Comparison of ENCODE assay signal across 10 cellular contexts in the genomic region with DNA sequence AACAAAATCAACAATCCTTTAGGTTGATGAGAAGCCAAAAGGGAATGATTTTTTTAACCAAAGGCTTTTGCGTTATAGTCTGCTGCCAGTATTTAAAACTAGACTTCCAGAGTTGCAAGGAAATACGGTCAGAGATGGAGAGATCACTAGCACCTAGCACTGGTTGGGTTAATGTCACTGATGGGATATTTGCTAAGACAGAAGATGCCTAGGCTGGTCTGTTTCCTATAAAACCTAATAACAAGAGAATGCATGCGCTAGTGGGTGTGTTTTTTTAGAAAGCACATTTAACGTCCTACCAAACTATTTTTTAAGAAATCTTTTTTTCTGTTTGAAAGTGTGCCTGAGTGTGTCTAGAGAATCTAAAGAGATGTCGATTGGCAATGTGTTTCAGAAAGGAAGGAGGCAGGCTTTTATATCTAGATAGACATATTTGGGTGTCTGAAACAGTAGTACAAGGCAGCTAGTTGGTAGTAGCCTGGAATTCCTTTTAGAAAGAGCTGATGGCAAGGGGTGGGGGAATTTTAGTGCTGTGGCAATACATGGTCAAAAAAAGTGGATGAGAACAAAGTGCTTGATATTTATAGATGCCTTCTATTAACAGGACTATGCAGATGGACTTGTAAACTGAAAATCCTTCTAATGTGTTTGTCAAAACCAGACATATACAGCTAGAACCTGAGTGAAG. TPM values are rescaled to one million over a fixed set of nuclear protein-coding genes. Genes with fewer than 3 reads are reported as not detected.
DNase-seq lines count a peak whose midpoint lies in the region; ATAC-seq, FAIRE-seq and TF ChIP-seq lines count a peak whose summit lies in the region.
"Had no signal": no experiment of that assay in that cellular context is flagged by ENCODE, and none has a peak within 500 bp of the region (broad histone marks: within the 10 kb centered on the region; RNA-seq: fewer than 3 reads in every experiment).

No MANE protein-coding gene starts in this region.

- 30 to 46% methylated on average over 5 of the region's 5 CpGs for WGBS in upper lobe of left lung, 2 donors
- 47 to 63% methylated on average over 5 of the region's 5 CpGs for WGBS in pancreas, 2 donors

- peaks cover 46% of the 10 kb centered on the region for H3K4me1 Mint-ChIP-seq in mesothelial cell of epicardium
- H3K4me1 Mint-ChIP-seq in activated CD4-positive, alpha-beta T cell treated with anti-CD3 and anti-CD28 coated beads, Interleukin-2, amount 10 ng/mL, durations not matched to agents 24 days and 14 days, result peaks cover 2% of the 10 kb centered on the region

- H3K9me3 Mint-ChIP-seq in mesothelial cell of epicardium, result no peaks in the 10 kb centered on the region
- H3K9me3 Mint-ChIP-seq in activated CD4-positive, alpha-beta T cell treated with anti-CD3 and anti-CD28 coated beads, Interleukin-2, amount 10 ng/mL, durations not matched to agents 24 days and 14 days, result no peaks in the 10 kb centered on the region

- intact Hi-C loops in activated CD4-positive, alpha-beta T cell treated with anti-CD3 and anti-CD28 coated beads, Interleukin-2, amount 10 ng/mL, durations not matched to agents 24 days and 14 days (cut with micrococcal nuclease), result no loop called here
- intact Hi-C loops in pancreas (cut with DNase I), result no loop called here

- peaks cover 8 to 22% (median 19%) of the 10 kb centered on the region in 4 donors for H3K4me1 ChIP-seq in upper lobe of left lung
- H3K4me1 ChIP-seq in pancreas, result no peaks in the 10 kb centered on the region

- DNase-seq in RKO (ENCODE audit: low spot score) (peak; percentile 13), epithelial cell of proximal tubule (ENCODE audit: low read depth) (no peak), mesothelial cell of epicardium (ENCODE audit: low spot score in 2 of 2, unreplicated experiment in 2 of 2) (no peak), upper lobe of left lung (no peak), HuH-7.5 (ENCODE audit: low spot score) (no peak), pancreas (no peak)
- no peak for DNase-seq in activated CD4-positive, alpha-beta T cell treated with anti-CD3 and anti-CD28 coated beads, Interleukin-2, amount 10 ng/mL, durations not matched to agents 24 days and 14 days
- DNase-seq in NK-92 treated with Interleukin-12 subunit alpha and Interleukin-12 subunit beta, amount 100 ng/mL, for 24 hours (lab: John Stamatoyannopoulos, UW), result no peak
- DNase-seq: activated CD4-positive, CD25-positive, alpha-beta regulatory T cell; NCI-H1930 had no signal

- no peaks in the 10 kb centered on the region for H3K9me3 ChIP-seq in upper lobe of left lung
- no peaks in the 10 kb centered on the region for H3K9me3 ChIP-seq in pancreas

- TF ChIP-seq CTCF in epithelial cell of proximal tubule (conservative IDR thresholded peaks at IDR 0.05; ENCODE audit: low read depth, low read length) (no peak), mesothelial cell of epicardium (IDR thresholded peaks at IDR 0.05; ENCODE audit: unreplicated experiment) (no peak), upper lobe of left lung (IDR thresholded peaks at IDR 0.05) (no peak), pancreas (IDR thresholded peaks at IDR 0.05) (no peak)

- H3K4me3 ChIP-seq in epithelial cell of proximal tubule (ENCODE audit: low read depth, low read length) (peak overlapping the region; percentile 55), upper lobe of left lung (peak overlapping the region; percentile 38 to 56 (median 52)), pancreas (peak overlapping the region in 2 of 4 donors; percentile 20 to 22)

- no peaks in the 10 kb centered on the region for H3K27me3 Mint-ChIP-seq in mesothelial cell of epicardium (ENCODE audit: low read depth)
- H3K27me3 Mint-ChIP-seq in activated CD4-positive, alpha-beta T cell treated with anti-CD3 and anti-CD28 coated beads, Interleukin-2, amount 10 ng/mL, durations not matched to agents 24 days and 14 days, result no peaks in the 10 kb centered on the region

- TF ChIP-seq POLR2A in upper lobe of left lung (IDR thresholded peaks at IDR 0.05), result no peak

- no peak for FAIRE-seq in pancreas (lab: Jason Lieb, UNC)

- peak overlapping the region; percentile 89 for H3K4me3 Mint-ChIP-seq in mesothelial cell of epicardium
- no peak overlapping the region for H3K4me3 Mint-ChIP-seq in activated CD4-positive, alpha-beta T cell treated with anti-CD3 and anti-CD28 coated beads, Interleukin-2, amount 10 ng/mL, durations not matched to agents 24 days and 14 days

- TF ChIP-seq EP300 in upper lobe of left lung (IDR thresholded peaks at IDR 0.05), result no peak

- H3K36me3 ChIP-seq in upper lobe of left lung (peaks cover 0 to 3% (median 0%) of the 10 kb centered on the region in 4 donors), pancreas (no peaks in the 10 kb centered on the region)

- H3K27me3 ChIP-seq in upper lobe of left lung, result no peaks in the 10 kb centered on the region
- H3K27me3 ChIP-seq in pancreas, result no peaks in the 10 kb centered on the region

- peak overlapping the region; percentile 98 for H3K27ac Mint-ChIP-seq in mesothelial cell of epicardium
- H3K27ac Mint-ChIP-seq in activated CD4-positive, alpha-beta T cell treated with anti-CD3 and anti-CD28 coated beads, Interleukin-2, amount 10 ng/mL, durations not matched to agents 24 days and 14 days, result no peak overlapping the region

- H3K27ac ChIP-seq in upper lobe of left lung (peak overlapping the region; percentile 62 to 74 (median 71)), pancreas (peak overlapping the region in 2 of 4 donors; percentile 19 to 49)

- ATAC-seq in upper lobe of left lung (ENCODE audit: low FRiP score in 2 of 2) (peak in 1 of 2 donors; percentile 35), pancreas (no peak)

- no peaks in the 10 kb centered on the region for H3K36me3 Mint-ChIP-seq in mesothelial cell of epicardium
- no peaks in the 10 kb centered on the region for H3K36me3 Mint-ChIP-seq in activated CD4-positive, alpha-beta T cell treated with anti-CD3 and anti-CD28 coated beads, Interleukin-2, amount 10 ng/mL, durations not matched to agents 24 days and 14 days (ENCODE audit: low read depth)

RNA-seq across cellular contexts. Expression of a gene that starts 0.9 kb away (rescaled TPM):
- total RNA-seq in epithelial cell of proximal tubule (140 and 141 TPM in 2 replicates), mesothelial cell of epicardium (191 to 211 TPM (median 194 TPM) in 3 replicates), upper lobe of left lung (100 to 1,000 TPM in 5 of 6 donors, 10 to 100 TPM in 1; 98.6 to 156 (median 124) TPM), pancreas (10 to 100 TPM; 17.0 to 85.8 (median 27.3) TPM)
- total RNA-seq in activated CD4-positive, alpha-beta T cell treated with anti-CD3 and anti-CD28 coated beads, Interleukin-2, amount 10 ng/mL, durations not matched to agents 24 days and 14 days, result 7.2 and 8.2 TPM in 2 replicates
- 10 to 100 TPM; 35.1 to 35.3 TPM for polyA plus RNA-seq in pancreas
